18 cellular contexts compared by ENCODE assay signal in genomic region chr18:58723810-58724602, GRCh38. TPM values are rescaled to one million over a fixed set of nuclear protein-coding genes. Genes with fewer than 3 reads are reported as not detected.
DNase-seq lines count a peak whose midpoint lies in the region; ATAC-seq, FAIRE-seq and TF ChIP-seq lines count a peak whose summit lies in the region.
"Had no signal": no experiment of that assay in that cellular context is flagged by ENCODE, and none has a peak within 500 bp of the region (broad histone marks: within the 10 kb centered on the region; RNA-seq: fewer than 3 reads in every experiment).

No MANE protein-coding gene starts in this region.

- no peaks in the 10 kb centered on the region for H3K9me3 ChIP-seq in GM12878 (replicated peaks; ENCODE audit: control insufficient read depth, insufficient read depth, low read length)
- H3K9me3 ChIP-seq: ascending aorta, Peyer's patch had no signal

- RAD21 ChIA-PET in GM12878 (lab: Charles Lee; ENCODE audit: unreplicated experiment): no interaction called here

- no peaks in the 10 kb centered on the region for H3K27me3 Mint-ChIP-seq in CD14-positive monocyte (ENCODE audit: low read depth in 3 of 3)
- H3K27me3 Mint-ChIP-seq in activated CD8-positive, alpha-beta memory T cell treated with anti-CD3 and anti-CD28 coated beads, Interleukin-2, amount 10 ng/mL, durations not matched to agents 7 days and 5 days: no peaks in the 10 kb centered on the region
- H3K27me3 Mint-ChIP-seq: activated CD4-positive, alpha-beta T cell treated with anti-CD3 and anti-CD28 coated beads for 36 hours; stimulated activated memory B cell treated with anti-CD40 and anti-IgM and Interleukin-4, amounts not matched to agents 10 μg/mL and 1 μg/mL and 100 μg/mL, for 72 hours had no signal

- no peak overlapping the region for H3K4me3 Mint-ChIP-seq in CD14-positive monocyte
- H3K4me3 Mint-ChIP-seq in activated CD8-positive, alpha-beta memory T cell treated with anti-CD3 and anti-CD28 coated beads, Interleukin-2, amount 10 ng/mL, durations not matched to agents 7 days and 5 days: no peak overlapping the region
- H3K4me3 Mint-ChIP-seq: activated CD4-positive, alpha-beta T cell treated with anti-CD3 and anti-CD28 coated beads for 36 hours; nephron; stimulated activated memory B cell treated with anti-CD40 and anti-IgM and Interleukin-4, amounts not matched to agents 10 μg/mL and 1 μg/mL and 100 μg/mL, for 72 hours had no signal

- H4K20me1 ChIP-seq in GM12878 (ENCODE audit: control insufficient read depth, insufficient read depth): no peaks in the 10 kb centered on the region

- H3K27ac ChIP-seq in GM12878 (ENCODE audit: control insufficient read depth, insufficient read depth): no peak overlapping the region
- H3K27ac ChIP-seq: ascending aorta, Peyer's patch had no signal

- no peak overlapping the region for H2AFZ ChIP-seq in GM12878 (ENCODE audit: control insufficient read depth, low read depth, low read length)

- BruUV-seq in GM12878 (replicated peaks; lab: Mats Ljungman, UMichigan): no TSS peak

- TF ChIP-seq EP300 in GM12878 (IDR thresholded peaks at IDR 0.05; ENCODE audit: borderline replicate concordance in 1 of 2, control insufficient read depth in 1 of 2, low read depth in 2 of 2, low read length in 2 of 2): no peak

- no peak overlapping the region for H3K27ac Mint-ChIP-seq in CD14-positive monocyte
- no peak overlapping the region for H3K27ac Mint-ChIP-seq in activated CD8-positive, alpha-beta memory T cell treated with anti-CD3 and anti-CD28 coated beads, Interleukin-2, amount 10 ng/mL, durations not matched to agents 7 days and 5 days
- H3K27ac Mint-ChIP-seq: activated CD4-positive, alpha-beta T cell treated with anti-CD3 and anti-CD28 coated beads for 36 hours; nephron; stimulated activated memory B cell treated with anti-CD40 and anti-IgM and Interleukin-4, amounts not matched to agents 10 μg/mL and 1 μg/mL and 100 μg/mL, for 72 hours had no signal

- no peak overlapping the region for H3K4me3 ChIP-seq in GM12878
- H3K4me3 ChIP-seq: ascending aorta, Peyer's patch had no signal

- H3K79me2 ChIP-seq in GM12878 (ENCODE audit: control insufficient read depth, insufficient read depth, low read length): no peaks in the 10 kb centered on the region

- H3K36me3 Mint-ChIP-seq in CD14-positive monocyte: peaks cover 57 to 71% of the 10 kb centered on the region in 2 donors
- H3K36me3 Mint-ChIP-seq in activated CD8-positive, alpha-beta memory T cell treated with anti-CD3 and anti-CD28 coated beads, Interleukin-2, amount 10 ng/mL, durations not matched to agents 7 days and 5 days: peaks cover 10% of the 10 kb centered on the region

- no peak for TF ChIP-seq CTCF in GM12878 (IDR thresholded peaks at IDR 0.05 in 2 of 3, conservative IDR thresholded peaks at IDR 0.05 in 1 of 3; ENCODE audit: control insufficient read depth in 2 of 3, extremely low read depth in 1 of 3, insufficient read depth in 1 of 3, low read depth in 3 of 3, low read length in 3 of 3)
- TF ChIP-seq CTCF in CD14-positive monocyte (IDR thresholded peaks at IDR 0.05): no peak

- no peak overlapping the region for H3K9ac ChIP-seq in GM12878 (ENCODE audit: control insufficient read depth, insufficient read depth, low read length)

- in situ Hi-C loops in GM12878 (cut with MboI): no loop called here

- no peak for FAIRE-seq in GM12878 (lab: Jason Lieb, UNC)

- TF ChIP-seq POLR2A in GM12878 (IDR thresholded peaks at IDR 0.05; ENCODE audit: low read depth, low read length): no peak

- H3K4me1 Mint-ChIP-seq in CD14-positive monocyte: no peaks in the 10 kb centered on the region
- H3K4me1 Mint-ChIP-seq in activated CD8-positive, alpha-beta memory T cell treated with anti-CD3 and anti-CD28 coated beads, Interleukin-2, amount 10 ng/mL, durations not matched to agents 7 days and 5 days: no peaks in the 10 kb centered on the region

- POLR2A ChIA-PET in GM12878 (lab: Charles Lee): interaction anchor here (0.9 kb wide), 1 partner anchor 15 kb away, joined by 3 read pairs; no protein-coding TSS in a partner anchor

- TF ChIP-seq RAD21 in GM12878 (IDR thresholded peaks at IDR 0.05; ENCODE audit: insufficient read depth, low read depth, low read length): no peak

- peaks cover 11 to 36% of the 10 kb centered on the region in 2 experiments for H3K36me3 ChIP-seq in GM12878 (ENCODE audit: control insufficient read depth in 2 of 2, insufficient read depth in 2 of 2, low read length in 1 of 2)

- ATAC-seq in GM12878 (no peak), left ventricle myocardium superior (peak; percentile 50), HG03460 (IDR thresholded peaks at IDR 0.05; ENCODE audit: unreplicated experiment) (no peak)
- no peak for ATAC-seq in activated CD8-positive, alpha-beta memory T cell treated with anti-CD3 and anti-CD28 coated beads, Interleukin-2, amount 10 ng/mL, durations not matched to agents 7 days and 5 days
- ATAC-seq: activated CD4-positive, alpha-beta T cell treated with anti-CD3 and anti-CD28 coated beads for 36 hours; stimulated activated memory B cell treated with anti-CD40 and anti-IgM and Interleukin-4, amounts not matched to agents 10 μg/mL and 1 μg/mL and 100 μg/mL, for 72 hours had no signal

- intact Hi-C loops in GM12878 (cut with micrococcal nuclease; ENCODE audit: unreplicated experiment): no loop called here
- intact Hi-C loops in left ventricle myocardium superior (cut with micrococcal nuclease): no loop called here
- intact Hi-C loops in CD14-positive monocyte (cut with micrococcal nuclease): no loop called here

- H3K4me2 ChIP-seq in GM12878 (ENCODE audit: control insufficient read depth, insufficient read depth): no peak overlapping the region

- H3K27me3 ChIP-seq in GM12878 (replicated peaks in 1 of 2; ENCODE audit: control insufficient read depth in 2 of 2, insufficient read depth in 2 of 2, low read length in 1 of 2): no peaks in the 10 kb centered on the region
- H3K27me3 ChIP-seq: ascending aorta, Peyer's patch had no signal

- SMC1A ChIA-PET in GM12878 (lab: Charles Lee; ENCODE audit: uncharacterized antibody, unreplicated experiment): interaction anchor here (0.6 to 2.0 kb wide), 7 partner anchors 14 to 291 kb away, joined by 3 to 8 read pairs (median 4); no protein-coding TSS in a partner anchor

- H3K4me1 ChIP-seq in GM12878 (ENCODE audit: control insufficient read depth, insufficient read depth, low read length): no peaks in the 10 kb centered on the region
- H3K4me1 ChIP-seq: ascending aorta, Peyer's patch had no signal

- 97% methylated on average over 3 of the region's 3 CpGs for WGBS in GM12878 (ENCODE audit: insufficient coverage, insufficient replicate concordance, low lambda C conversion rate, missing lambda C conversion rate)

- no peaks in the 10 kb centered on the region for H3K9me3 Mint-ChIP-seq in CD14-positive monocyte
- no peaks in the 10 kb centered on the region for H3K9me3 Mint-ChIP-seq in activated CD8-positive, alpha-beta memory T cell treated with anti-CD3 and anti-CD28 coated beads, Interleukin-2, amount 10 ng/mL, durations not matched to agents 7 days and 5 days (ENCODE audit: low read depth)
- H3K9me3 Mint-ChIP-seq: nephron; stimulated activated memory B cell treated with anti-CD40 and anti-IgM and Interleukin-4, amounts not matched to agents 10 μg/mL and 1 μg/mL and 100 μg/mL, for 72 hours had no signal

- CTCF ChIA-PET in GM12878 (lab: Yijun Ruan, JAX): interaction anchor here (0.6 to 2.5 kb wide), 2 partner anchors 194 to 373 kb away, joined by 3 to 9 read pairs; no protein-coding TSS in a partner anchor
- CTCF ChIA-PET in activated CD8-positive, alpha-beta memory T cell treated with anti-CD3 and anti-CD28 coated beads, Interleukin-2, amount 10 ng/mL, durations not matched to agents 7 days and 5 days (lab: Charles Lee): interaction anchor here (0.6 kb wide), 1 partner anchor 43 kb away, joined by 4 read pairs; no protein-coding TSS in a partner anchor

- DNase-seq in NCI-H82 (lab: John Stamatoyannopoulos, UW) (peak; percentile 57), NCI-H82 treated with DMSO at 0.1 percent for 48 hours (lab: John Stamatoyannopoulos, UW; ENCODE audit: unreplicated experiment) (no peak), GM12878 (ENCODE audit: low read depth, low spot score) (no peak), left ventricle myocardium superior (no peak), CD14-positive monocyte (ENCODE audit: low spot score) (no peak), amniotic stem cell (lab: John Stamatoyannopoulos, UW) (no peak)
- DNase-seq in activated CD8-positive, alpha-beta memory T cell treated with anti-CD3 and anti-CD28 coated beads, Interleukin-2, amount 10 ng/mL, durations not matched to agents 7 days and 5 days: no peak
- DNase-seq: activated CD4-positive, alpha-beta T cell treated with anti-CD3 and anti-CD28 coated beads for 36 hours; activated CD8-positive, alpha-beta memory T cell treated with anti-CD3 and anti-CD28 coated beads, Interleukin-2, amount 50 U/mL, for 4 hours; activated gamma-delta T cell; DMS79 treated with DMSO at 0.1 percent for 48 hours; NCI-H1930; NCI-H526; Peyer's patch had no signal

TF ChIP-seq in GM12878, 131 proteins besides CTCF, POLR2A, EP300 and RAD21 (continues in another document):
- no peak for TF ChIP-seq SIN3A (IDR thresholded peaks at IDR 0.05; ENCODE audit: low read depth, low read length)

RNA-seq across cellular contexts. Expression of gene MALT1, which starts 52.7 kb away (rescaled TPM):
- 326 and 345 TPM in 2 replicates for total RNA-seq in GM12878 (2013; cell fraction: nucleolus; rRNA removed)
- total RNA-seq in GM12878 (2014; rRNA removed) (61.5 and 79.2 TPM in 2 replicates), GM12878 (2014; rRNA removed; fragmentation: Illumina TruSeq; extraction: Trizol) (65.8 and 71.2 TPM in 2 replicates), GM12878 (2021) (49.8 and 50.6 TPM in 2 replicates), left ventricle myocardium superior (11.8 TPM)
- polyA plus RNA-seq in GM12878 (2011; ENCODE audit: low read depth): 19.6 TPM
- polyA plus RNA-seq in GM12878 (2011; rRNA removed) (126 and 179 TPM in 2 replicates), GM12878 (2014; fragmentation: Illumina TruSeq; extraction: Trizol) (54.2 and 67.3 TPM in 2 replicates), GM12878 (2014; fragmentation: Nextera tagmentation; extraction: Ambion mirVana) (10 to 100 TPM; 17.6 to 32.5 TPM), GM12878 (2014; rRNA removed) (33.9 and 40.3 TPM in 2 replicates), GM12878 (2016; fragmentation: Nextera tagmentation; extraction: Ambion mirVana) (10 to 100 TPM; 32.5 to 37.2 TPM), CD14-positive monocyte (10 to 100 TPM; 18.3 to 23.8 TPM)
- polyA plus RNA-seq in GM12878 (2011; cell fraction: cytosol; rRNA removed): 40.3 and 53.0 TPM in 2 replicates
- polyA plus RNA-seq in GM12878 (2011; cell fraction: nucleus; rRNA removed): 145 and 211 TPM in 2 replicates
- 25.7 and 45.2 TPM in 2 replicates for polyA plus RNA-seq in GM12878 (2012)
- 83.9 and 129 TPM in 2 replicates for polyA minus RNA-seq in GM12878 (2011; rRNA and poly(A)+ RNA removed)
- 28.5 and 42.0 TPM in 2 replicates for polyA minus RNA-seq in GM12878 (2011; cell fraction: cytosol; rRNA and poly(A)+ RNA removed)
- polyA minus RNA-seq in GM12878 (2011; cell fraction: nucleus; rRNA and poly(A)+ RNA removed): 66.7 and 73.4 TPM in 2 replicates
- 10 to 100 TPM; 30.3 to 31.6 TPM for total RNA-seq in activated CD8-positive, alpha-beta memory T cell treated with anti-CD3 and anti-CD28 coated beads, Interleukin-2, amount 10 ng/mL, durations not matched to agents 7 days and 5 days
